2 cellular contexts compared by ENCODE assay signal in genomic region chr6:48568856-48569255, GRCh38.
TF ChIP-seq lines count a peak whose summit lies in the region.

No MANE protein-coding gene starts in this region.

TF ChIP-seq in GM23338, 12 proteins besides CTCF, POLR2A, EP300 and RAD21:
- TF ChIP-seq EZH2phosphoT487 (IDR thresholded peaks at IDR 0.05; ENCODE audit: unreplicated experiment) = no peak

TF ChIP-seq in GM12878, 131 proteins besides CTCF, POLR2A, EP300 and RAD21:
- TF ChIP-seq FOS (IDR thresholded peaks at IDR 0.05; ENCODE audit: borderline replicate concordance, extremely low read depth, insufficient read length) = no peak
- TF ChIP-seq MLLT1 (IDR thresholded peaks at IDR 0.05) = no peak
- TF ChIP-seq ATF7 (IDR thresholded peaks at IDR 0.05; ENCODE audit: low read depth) = no peak
- TF ChIP-seq SMC3 (IDR thresholded peaks at IDR 0.05; ENCODE audit: borderline replicate concordance, low read length) = no peak
- no peak for TF ChIP-seq SUPT20H (IDR thresholded peaks at IDR 0.05; ENCODE audit: borderline replicate concordance, control insufficient read depth, low read depth, low read length)
- TF ChIP-seq TCF7 (IDR thresholded peaks at IDR 0.05; ENCODE audit: borderline replicate concordance) = no peak
TF ChIP-seq in GM12878: peak in this region for 0.
